In the genomic region with DNA sequence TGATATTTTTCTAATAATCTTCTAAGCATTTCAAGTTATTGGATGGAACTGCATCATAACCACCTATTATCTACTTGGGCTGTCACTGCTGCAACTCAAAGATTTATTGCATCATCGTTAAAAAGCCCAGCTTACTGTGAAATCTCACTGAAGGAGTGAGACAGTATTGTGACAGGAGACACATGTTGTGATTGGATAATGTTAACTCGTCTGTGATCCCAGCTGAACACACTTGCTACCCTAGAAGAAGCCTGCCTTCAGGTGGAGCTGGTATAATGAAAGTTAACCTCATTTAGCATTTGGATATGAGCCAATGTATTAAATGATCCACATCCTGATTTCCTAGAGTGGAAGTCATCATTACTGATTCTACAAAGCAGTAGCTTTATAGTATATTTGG, we compare ENCODE assay signal across 14 cellular contexts.
A peak's percentile ranks its signal among the peaks of the same experiment; 100 is the strongest.
DNase-seq lines count a peak whose midpoint lies in the region; ATAC-seq, FAIRE-seq and TF ChIP-seq lines count a peak whose summit lies in the region.
"Had no signal": no experiment of that assay in that cellular context is flagged by ENCODE, and none has a peak within 500 bp of the region (broad histone marks: within the 10 kb centered on the region; RNA-seq: fewer than 3 reads in every experiment).

No MANE protein-coding gene starts in this region.

- H3K27ac ChIP-seq in A673 (ENCODE audit: low read depth, low read length, poor library complexity, severe bottlenecking) (peak overlapping the region; percentile 64), astrocyte (ENCODE audit: low read depth, low read length) (no peak overlapping the region)
- H3K27ac ChIP-seq: dorsolateral prefrontal cortex, suprapubic skin had no signal

- no peak for FAIRE-seq in astrocyte (lab: Jason Lieb, UNC)

- peaks cover 22% of the 10 kb centered on the region for H3K9me3 Mint-ChIP-seq in astrocyte (ENCODE audit: unreplicated experiment)

- CTCF ChIA-PET in A673 (lab: Charles Lee), result no interaction called here

- no peaks in the 10 kb centered on the region for H3K4me1 Mint-ChIP-seq in astrocyte (ENCODE audit: low read depth, unreplicated experiment)
- H3K4me1 Mint-ChIP-seq: CD4-positive, CD25-positive, alpha-beta regulatory T cell had no signal

- DNase-seq in A673 (ENCODE audit: low spot score), result peak; percentile 66
- DNase-seq in EH (ENCODE audit: low read depth), result peak; percentile 19
- peak; percentile 61 for DNase-seq in NCI-H345 (lab: John Stamatoyannopoulos, UW)
- DNase-seq in astrocyte (ENCODE audit: low read depth), result no peak
- no peak for DNase-seq in GF-D8 (lab: John Stamatoyannopoulos, UW)
- DNase-seq in germinal center (ENCODE audit: low spot score), result no peak
- no peak for DNase-seq in activated T-cell treated with anti-CD3 and anti-CD28 coated beads, Interleukin-2, amount 50 U/mL, for 1 hour
- DNase-seq: CD4-positive, CD25-positive, alpha-beta regulatory T cell; dorsolateral prefrontal cortex; MM.1S; nephron progenitor cell had no signal

- intact Hi-C loops in A673 (cut with micrococcal nuclease; ENCODE audit: unreplicated experiment), result no loop called here

- peaks cover 16% of the 10 kb centered on the region for H3K4me1 ChIP-seq in A673 (ENCODE audit: insufficient read depth, low read length, poor library complexity, severe bottlenecking)
- H3K4me1 ChIP-seq in astrocyte (ENCODE audit: insufficient read depth, low read length), result no peaks in the 10 kb centered on the region
- H3K4me1 ChIP-seq: suprapubic skin had no signal

- no peak overlapping the region for H2AFZ ChIP-seq in astrocyte (ENCODE audit: low read depth, low read length)

- POLR2A ChIA-PET in A673 (lab: Charles Lee; ENCODE audit: low non-redundant PET), result interaction anchor here (0.6 kb wide), 1 partner anchor 39 kb away, joined by 3 read pairs; no protein-coding TSS in a partner anchor

- no peaks in the 10 kb centered on the region for H3K79me2 ChIP-seq in astrocyte (ENCODE audit: insufficient read depth, low read length)

- H3K4me3 Mint-ChIP-seq in astrocyte (ENCODE audit: unreplicated experiment), result no peak overlapping the region
- H3K4me3 Mint-ChIP-seq: CD4-positive, CD25-positive, alpha-beta regulatory T cell; nephron progenitor cell had no signal

- H3K36me3 Mint-ChIP-seq in astrocyte (ENCODE audit: low read depth, unreplicated experiment), result peaks cover 7% of the 10 kb centered on the region

- H4K20me1 ChIP-seq in astrocyte (ENCODE audit: insufficient read depth, low read length), result no peaks in the 10 kb centered on the region

- peak overlapping the region; percentile 62 for H3K27ac Mint-ChIP-seq in astrocyte (ENCODE audit: unreplicated experiment)
- H3K27ac Mint-ChIP-seq: CD4-positive, CD25-positive, alpha-beta regulatory T cell; nephron progenitor cell had no signal

- no peak for ATAC-seq in esophagus mucosa
- ATAC-seq: left lobe of liver had no signal

- BruUV-seq in A673 (replicated peaks; lab: Mats Ljungman, UMichigan), result no TSS peak

- no peaks in the 10 kb centered on the region for H3K27me3 Mint-ChIP-seq in astrocyte (ENCODE audit: low read depth, unreplicated experiment)
- H3K27me3 Mint-ChIP-seq: CD4-positive, CD25-positive, alpha-beta regulatory T cell had no signal

- no peak overlapping the region for H3K9ac ChIP-seq in astrocyte (ENCODE audit: low read length)

- no peak overlapping the region for H3K4me2 ChIP-seq in astrocyte (ENCODE audit: low read length)

- H3K36me3 ChIP-seq in A673 (ENCODE audit: insufficient read depth, low read length, poor library complexity, severe bottlenecking) (no peaks in the 10 kb centered on the region), astrocyte (ENCODE audit: insufficient read depth, low read length) (no peaks in the 10 kb centered on the region)
- H3K36me3 ChIP-seq: suprapubic skin had no signal

- H3K4me3 ChIP-seq in A673 (ENCODE audit: low read depth, low read length, poor library complexity, severe bottlenecking), result no peak overlapping the region
- no peak overlapping the region for H3K4me3 ChIP-seq in astrocyte (ENCODE audit: insufficient read depth, low read depth, low read length)
- H3K4me3 ChIP-seq: dorsolateral prefrontal cortex, suprapubic skin had no signal

- TF ChIP-seq CTCF in A673 (conservative IDR thresholded peaks at IDR 0.05; ENCODE audit: low read depth, low read length) (no peak), astrocyte (IDR thresholded peaks at IDR 0.05; ENCODE audit: insufficient read depth, low read depth, low read length) (no peak)

- H3K9me3 ChIP-seq in A673 (ENCODE audit: low read depth, low read length, poor library complexity, severe bottlenecking) (peaks cover 22% of the 10 kb centered on the region), astrocyte (ENCODE audit: insufficient read depth, low read depth, low read length) (peaks cover 4% of the 10 kb centered on the region)

- H3K27me3 ChIP-seq in A673 (replicated peaks; ENCODE audit: insufficient read depth, low read depth, low read length, poor library complexity) (no peaks in the 10 kb centered on the region), astrocyte (ENCODE audit: insufficient read depth, low read length) (no peaks in the 10 kb centered on the region)
- H3K27me3 ChIP-seq: dorsolateral prefrontal cortex, suprapubic skin had no signal

Comparison
In these comparisons a context has a peak if more than half of its experiments do, and no peak if none do; other contexts are left out.
1. DNase-seq: peak in A673 (single experiment), EH (single experiment) and NCI-H345 (single experiment); none in astrocyte (single experiment), GF-D8 (single experiment), germinal center (single experiment) and activated T-cell treated with anti-CD3 and anti-CD28 coated beads, Interleukin-2, amount 50 U/mL, for 1 hour (single experiment).